Comparison of ENCODE assay signal across 12 cellular contexts in the genomic region with DNA sequence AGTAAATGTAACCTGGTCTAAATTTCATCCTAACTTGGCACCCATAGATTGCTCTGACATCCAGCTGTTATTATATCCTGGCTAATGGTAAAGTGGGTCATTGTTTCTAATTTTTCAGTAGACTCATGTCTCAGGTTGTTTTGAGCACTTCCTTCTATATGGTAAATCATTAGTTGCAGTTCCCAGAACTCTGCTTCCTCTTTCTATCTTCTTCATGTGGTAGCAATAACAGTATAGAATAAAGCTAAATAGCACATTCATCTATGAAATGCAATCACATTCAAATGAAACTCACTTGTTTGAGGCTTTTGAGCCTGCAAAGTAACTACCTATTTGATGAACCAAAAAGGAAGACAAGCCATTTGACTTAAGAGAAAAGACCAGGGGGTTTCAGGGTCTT.
DNase-seq lines count a peak whose midpoint lies in the region; ATAC-seq, FAIRE-seq and TF ChIP-seq lines count a peak whose summit lies in the region.
"Had no signal": no experiment of that assay in that cellular context is flagged by ENCODE, and none has a peak within 500 bp of the region (broad histone marks: within the 10 kb centered on the region; RNA-seq: fewer than 3 reads in every experiment).

No MANE protein-coding gene starts in this region.

- TF ChIP-seq CTCF in esophagus muscularis mucosa (IDR thresholded peaks at IDR 0.05) = no peak
- no peak for TF ChIP-seq CTCF in HepG2 (CRISPR knock-in tag; IDR thresholded peaks at IDR 0.05)

- in situ Hi-C loops in HepG2 (cut with HindIII; ENCODE audit: extremely low pct_ligation_motif_present, low pct_unique_long_range_greater_than_20kb) = no loop called here

- H3K36me3 ChIP-seq in esophagus muscularis mucosa (no peaks in the 10 kb centered on the region), HepG2 (replicated peaks in 1 of 2; ENCODE audit: control insufficient read depth in 1 of 2, insufficient read depth in 2 of 2, low read length in 2 of 2) (no peaks in the 10 kb centered on the region)

- H3K4me2 ChIP-seq in HepG2 (ENCODE audit: low read depth, low read length) = no peak overlapping the region

- intact Hi-C loops in esophagus muscularis mucosa (cut with DNase I) (no loop called here), HepG2 (cut with micrococcal nuclease; ENCODE audit: unreplicated experiment) (no loop called here)

- TF ChIP-seq EP300 in esophagus muscularis mucosa (IDR thresholded peaks at IDR 0.05) = no peak
- TF ChIP-seq EP300 in HepG2 (IDR thresholded peaks at IDR 0.05; ENCODE audit: low read depth in 2 of 2, low read length in 2 of 2) = no peak
- no peak for TF ChIP-seq EP300 in HepG2 (CRISPR knock-in tag; IDR thresholded peaks at IDR 0.05; ENCODE audit: borderline replicate concordance)

- no peak overlapping the region for H3K9ac ChIP-seq in HepG2 (ENCODE audit: insufficient read depth, low read depth, low read length)

- POLR2A ChIA-PET in HepG2 (lab: Yijun Ruan, JAX) = no interaction called here

- peaks cover 0 to 11% (median 4%) of the 10 kb centered on the region in 4 donors for H3K4me1 ChIP-seq in esophagus muscularis mucosa
- H3K4me1 ChIP-seq in HepG2 (ENCODE audit: insufficient read depth, low read length) = no peaks in the 10 kb centered on the region

- CTCF ChIA-PET in HepG2 (lab: Yijun Ruan, JAX; ENCODE audit: low intra/inter-chr PET ratio, low total read pairs) = no interaction called here

- no peaks in the 10 kb centered on the region for H3K79me2 ChIP-seq in HepG2 (ENCODE audit: insufficient read depth, low read length)

- BruUV-seq in HepG2 (replicated peaks; lab: Mats Ljungman, UMichigan) = no TSS peak

- ATAC-seq in GM18870 (IDR thresholded peaks at IDR 0.05; ENCODE audit: unreplicated experiment) = peak; percentile 57
- peak; percentile 68 for ATAC-seq in GM21786 (IDR thresholded peaks at IDR 0.05; ENCODE audit: unreplicated experiment)
- ATAC-seq in HG03469 (IDR thresholded peaks at IDR 0.05; ENCODE audit: unreplicated experiment) = peak; percentile 40
- no peak for ATAC-seq in HepG2
- ATAC-seq: K562 had no signal

- no peaks in the 10 kb centered on the region for H4K20me1 ChIP-seq in HepG2 (ENCODE audit: insufficient read depth, low read length)

- FAIRE-seq in HepG2 (lab: Jason Lieb, UNC) = no peak
- FAIRE-seq: K562 had no signal

- TF ChIP-seq POLR2A in esophagus muscularis mucosa (IDR thresholded peaks at IDR 0.05; ENCODE audit: low read depth) (no peak), HepG2 (IDR thresholded peaks at IDR 0.05; ENCODE audit: insufficient read depth in 1 of 2, low read depth in 2 of 2, low read length in 2 of 2) (no peak)

- no peaks in the 10 kb centered on the region for H3K9me3 ChIP-seq in esophagus muscularis mucosa
- peaks cover 12% of the 10 kb centered on the region for H3K9me3 ChIP-seq in HepG2 (ENCODE audit: low read length)

- H3K4me3 ChIP-seq in esophagus muscularis mucosa (no peak overlapping the region), HepG2 (replicated peaks in 1 of 3; ENCODE audit: insufficient read depth in 1 of 3, low read depth in 2 of 3, low read length in 3 of 3) (no peak overlapping the region)
- H3K4me3 ChIP-seq: K562 had no signal

- H3K27me3 ChIP-seq in esophagus muscularis mucosa (no peaks in the 10 kb centered on the region), HepG2 (ENCODE audit: control insufficient read depth in 1 of 2, insufficient read depth in 2 of 2, low read length in 2 of 2) (peaks cover 0 to 6% of the 10 kb centered on the region in 2 experiments; a peak in 2 of 5 replicates)

- H3K27ac ChIP-seq in esophagus muscularis mucosa (replicated peaks in 1 of 4) (no peak overlapping the region), HepG2 (ENCODE audit: extremely low read length, insufficient read depth, low read length) (no peak overlapping the region)

- no peak for TF ChIP-seq RAD21 in HepG2 (CRISPR knock-in tag; IDR thresholded peaks at IDR 0.05)

- peak; percentile 39 for DNase-seq in esophagus muscularis mucosa (ENCODE audit: extremely low spot score)
- DNase-seq in HepG2 (ENCODE audit: low spot score) = no peak
- DNase-seq in NCI-H2107 (lab: John Stamatoyannopoulos, UW) = no peak
- no peak for DNase-seq in iPS-NIHi11 (ENCODE audit: low spot score)
- no peak for DNase-seq in mesenteric fat pad (ENCODE audit: low spot score)
- DNase-seq: dermis blood vessel endothelial cell, DMS153, T1000 had no signal

- no peak overlapping the region for H2AFZ ChIP-seq in HepG2 (ENCODE audit: low read length)

TF ChIP-seq in HepG2, 621 proteins besides CTCF, POLR2A, EP300 and RAD21:
- no peak for TF ChIP-seq GLMP (CRISPR knock-in tag; IDR thresholded peaks at IDR 0.05; ENCODE audit: borderline replicate concordance)
- no peak for TF ChIP-seq ZNF230 (CRISPR knock-in tag; IDR thresholded peaks at IDR 0.05)
- TF ChIP-seq ZNF790 (CRISPR knock-in tag; IDR thresholded peaks at IDR 0.05; ENCODE audit: borderline replicate concordance) = no peak
- no peak for TF ChIP-seq ZNF577 (CRISPR knock-in tag; IDR thresholded peaks at IDR 0.05; ENCODE audit: borderline replicate concordance, low read depth)
- no peak for TF ChIP-seq ZNF138 (CRISPR knock-in tag; IDR thresholded peaks at IDR 0.05; ENCODE audit: low read depth)
- no peak for TF ChIP-seq ZKSCAN8 (CRISPR knock-in tag; IDR thresholded peaks at IDR 0.05; ENCODE audit: borderline replicate concordance)
- TF ChIP-seq CBFB (CRISPR knock-in tag; IDR thresholded peaks at IDR 0.05) = no peak
- no peak for TF ChIP-seq NR2F2 (IDR thresholded peaks at IDR 0.05; ENCODE audit: borderline replicate concordance, low read depth)
- TF ChIP-seq ATAD3A (CRISPR knock-in tag; IDR thresholded peaks at IDR 0.05) = no peak
- TF ChIP-seq ZSCAN20 (CRISPR knock-in tag; IDR thresholded peaks at IDR 0.05; ENCODE audit: borderline replicate concordance) = no peak
TF ChIP-seq in HepG2: peak in this region for 0.
